8 cellular contexts compared by ENCODE assay signal in the genomic region with DNA sequence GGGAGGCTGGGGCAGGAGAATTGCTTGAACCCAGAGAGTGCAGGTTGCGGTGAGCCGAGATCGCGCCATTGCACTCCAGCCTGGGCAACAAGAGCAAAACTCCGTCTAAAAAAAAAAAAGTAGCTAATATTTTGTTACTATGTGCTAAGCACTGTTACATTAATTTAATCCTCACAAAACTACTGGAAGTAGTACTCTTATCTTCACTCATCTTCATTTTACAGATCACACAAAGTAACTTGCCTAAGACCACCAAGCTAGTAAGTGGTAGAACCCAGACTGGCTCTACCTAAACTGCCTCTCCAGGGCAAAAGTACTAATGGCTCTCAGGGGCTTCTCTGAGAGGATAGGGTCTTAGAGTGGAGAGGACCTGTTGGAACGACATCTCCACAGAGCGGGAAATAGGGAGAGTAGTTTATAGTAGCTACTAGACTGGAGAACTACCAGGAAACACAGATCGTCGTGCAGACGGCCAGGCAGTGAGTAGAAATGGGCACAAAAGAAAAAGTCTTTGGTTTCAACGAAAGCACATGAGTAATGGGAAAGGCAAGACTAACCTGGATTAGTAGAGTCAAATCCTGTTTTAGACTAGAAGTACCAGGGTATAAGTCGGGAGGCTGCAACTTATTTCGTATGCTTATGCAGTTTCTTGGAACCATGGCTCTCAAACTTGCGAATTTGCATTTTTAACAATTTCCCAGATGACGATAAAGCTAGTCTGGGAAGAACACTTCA. TPM values are rescaled to one million over a fixed set of nuclear protein-coding genes. Genes with fewer than 3 reads are reported as not detected.
DNase-seq lines count a peak whose midpoint lies in the region; ATAC-seq and TF ChIP-seq lines count a peak whose summit lies in the region.

No MANE protein-coding gene starts in this region.

- H3K9me3 ChIP-seq in BLaER1: no peaks in the 10 kb centered on the region

- 0 out of 2 replicates have a peak overlapping the region, but pooled peaks have one; percentile 89 for H3K27ac ChIP-seq in BLaER1

- no peak for DNase-seq in chondrocyte (ENCODE audit: low spot score)
- DNase-seq in natural killer cell: no peak

- peaks cover 57% of the 10 kb centered on the region for H4K20me1 ChIP-seq in BLaER1

- peak overlapping the region; percentile 90 for H3K4me3 ChIP-seq in BLaER1

- peaks cover 32% of the 10 kb centered on the region for H3K4me1 ChIP-seq in BLaER1

- peaks cover 26% of the 10 kb centered on the region; the same call in 1 of the 2 replicates for H3K36me3 ChIP-seq in BLaER1

- H3K27ac Mint-ChIP-seq in IgD-negative memory B cell: peak overlapping the region; percentile 93 to 99 (median 97)
- peak overlapping the region; percentile 95 for H3K27ac Mint-ChIP-seq in chondrocyte (ENCODE audit: unreplicated experiment)
- H3K27ac Mint-ChIP-seq in natural killer cell: peak overlapping the region; percentile 89 to 90

- H3K4me2 ChIP-seq in BLaER1: peak overlapping the region; percentile 97

- H3K27me3 ChIP-seq in BLaER1: peaks cover 6% of the 10 kb centered on the region; the same call in 1 of the 2 replicates

- H3K27me3 Mint-ChIP-seq in IgD-negative memory B cell (no peaks in the 10 kb centered on the region), chondrocyte (ENCODE audit: low read depth) (no peaks in the 10 kb centered on the region), natural killer cell (ENCODE audit: low read depth in 2 of 2) (peaks cover 5 to 16% of the 10 kb centered on the region in 2 donors)

- H3K36me3 Mint-ChIP-seq in IgD-negative memory B cell (peaks cover 6% of the 10 kb centered on the region), chondrocyte (ENCODE audit: low read depth) (peaks cover 2% of the 10 kb centered on the region), natural killer cell (no peaks in the 10 kb centered on the region)

- peak overlapping the region; percentile 89 for H3K9ac ChIP-seq in BLaER1

- TF ChIP-seq CTCF in chondrocyte (IDR thresholded peaks at IDR 0.05) (no peak), natural killer cell (IDR thresholded peaks at IDR 0.05) (no peak)

- H3K9me3 Mint-ChIP-seq in IgD-negative memory B cell: no peaks in the 10 kb centered on the region
- H3K9me3 Mint-ChIP-seq in chondrocyte (ENCODE audit: low read depth): no peaks in the 10 kb centered on the region
- H3K9me3 Mint-ChIP-seq in natural killer cell: no peaks in the 10 kb centered on the region

- H3K4me1 Mint-ChIP-seq in IgD-negative memory B cell (peaks cover 16 to 41% (median 34%) of the 10 kb centered on the region in 3 donors), chondrocyte (ENCODE audit: low read depth) (peaks cover 26% of the 10 kb centered on the region), natural killer cell (peaks cover 32 to 35% of the 10 kb centered on the region in 2 donors)

- ATAC-seq in natural killer cell (no peak), HG03280 (IDR thresholded peaks at IDR 0.05; ENCODE audit: unreplicated experiment) (no peak), GM19035 (IDR thresholded peaks at IDR 0.05; ENCODE audit: unreplicated experiment) (no peak), GM19452 (IDR thresholded peaks at IDR 0.05; ENCODE audit: unreplicated experiment) (no peak), HG03378 (IDR thresholded peaks at IDR 0.05; ENCODE audit: unreplicated experiment) (no peak)

- intact Hi-C loops in natural killer cell (cut with micrococcal nuclease): loop anchor here (2.0 to 5.0 kb wide), 4 partner anchors 80 to 270 kb away; partner anchors contain the start of genes GPSM2, PRPF38B and WDR47

- H3K4me3 Mint-ChIP-seq in IgD-negative memory B cell (peak overlapping the region; percentile 87 to 98 (median 96)), chondrocyte (ENCODE audit: unreplicated experiment) (peak overlapping the region; percentile 86), natural killer cell (peak overlapping the region; percentile 93)

RNA-seq across cellular contexts. Expression of gene CLCC1, which starts 1.4 kb away (rescaled TPM):
- polyA plus RNA-seq in IgD-negative memory B cell: 10.9 TPM
- total RNA-seq in chondrocyte (41.7 to 49.7 TPM (median 46.9 TPM) in 3 replicates), natural killer cell (10 to 100 TPM; 12.8 to 25.8 (median 17.1) TPM)
